11 cellular contexts compared by ENCODE assay signal in genomic region chr6:42970859-42971612, GRCh38. TPM values are rescaled to one million over a fixed set of nuclear protein-coding genes. Genes with fewer than 3 reads are reported as not detected.
A peak's percentile ranks its signal among the peaks of the same experiment; 100 is the strongest.
DNase-seq lines count a peak whose midpoint lies in the region; ATAC-seq and TF ChIP-seq lines count a peak whose summit lies in the region.
"Had no signal": no experiment of that assay in that cellular context is flagged by ENCODE, and none has a peak within 500 bp of the region (broad histone marks: within the 10 kb centered on the region; RNA-seq: fewer than 3 reads in every experiment).

No MANE protein-coding gene starts in this region.

- peak; percentile 48 for DNase-seq in MCF 10A (ENCODE audit: unreplicated experiment)
- DNase-seq in breast epithelium (ENCODE audit: low spot score in 2 of 2) = no peak
- no peak for DNase-seq in Panc1 (ENCODE audit: low read depth, low spot score)
- DNase-seq in stimulated activated naive B cell treated with anti-CD40 and anti-IgM and Interleukin-4, amounts not matched to agents 10 μg/mL and 1 μg/mL and 100 μg/mL, for 72 hours = no peak
- no peak for DNase-seq in SHP77 (lab: John Stamatoyannopoulos, UW)
- no peak for DNase-seq in activated gamma-delta T cell (lab: John Stamatoyannopoulos, UW)
- no peak for DNase-seq in natural killer cell treated with Interleukin-12 subunit alpha and Interleukin-12 subunit beta and Interleukin-15 and Interleukin-18, amount 100 ng/mL, for 72 hours (ENCODE audit: low spot score)
- DNase-seq: activated CD4-positive, alpha-beta T cell treated with anti-CD3 and anti-CD28 coated beads, Interleukin-2, amount 50 U/mL, for 1 hour; NCI-H1105 had no signal

- H3K27me3 Mint-ChIP-seq in MCF 10A (ENCODE audit: insufficient read depth, unreplicated experiment) = no peaks in the 10 kb centered on the region
- H3K27me3 Mint-ChIP-seq in stimulated activated naive B cell treated with anti-CD40 and anti-IgM and Interleukin-4, amounts not matched to agents 10 μg/mL and 1 μg/mL and 100 μg/mL, for 72 hours = no peaks in the 10 kb centered on the region
- H3K27me3 Mint-ChIP-seq in natural killer cell treated with Interleukin-12 subunit alpha and Interleukin-12 subunit beta and Interleukin-15 and Interleukin-18, amount 100 ng/mL, for 72 hours = no peaks in the 10 kb centered on the region

- H3K9me3 Mint-ChIP-seq in MCF 10A (ENCODE audit: unreplicated experiment) = no peaks in the 10 kb centered on the region
- H3K9me3 Mint-ChIP-seq in stimulated activated naive B cell treated with anti-CD40 and anti-IgM and Interleukin-4, amounts not matched to agents 10 μg/mL and 1 μg/mL and 100 μg/mL, for 72 hours = no peaks in the 10 kb centered on the region
- H3K9me3 Mint-ChIP-seq in natural killer cell treated with Interleukin-12 subunit alpha and Interleukin-12 subunit beta and Interleukin-15 and Interleukin-18, amount 100 ng/mL, for 72 hours = no peaks in the 10 kb centered on the region

- CTCF ChIA-PET in MCF 10A (lab: Yijun Ruan, JAX) = interaction anchor here (0.7 kb wide), 1 partner anchor 535 kb away, joined by 3 read pairs; no protein-coding TSS in a partner anchor
- CTCF ChIA-PET in Panc1 (lab: Charles Lee) = interaction anchor here (0.8 kb wide), 1 partner anchor 52 kb away, joined by 5 read pairs; no protein-coding TSS in a partner anchor

- no TSS peak for BruUV-seq in MCF 10A (replicated peaks; lab: Mats Ljungman, UMichigan)
- no TSS peak for BruUV-seq in Panc1 (replicated peaks; lab: Mats Ljungman, UMichigan)

- H3K4me1 Mint-ChIP-seq in MCF 10A (ENCODE audit: insufficient read depth, unreplicated experiment) = peaks cover 7% of the 10 kb centered on the region
- H3K4me1 Mint-ChIP-seq in stimulated activated naive B cell treated with anti-CD40 and anti-IgM and Interleukin-4, amounts not matched to agents 10 μg/mL and 1 μg/mL and 100 μg/mL, for 72 hours = peaks cover 19 to 33% of the 10 kb centered on the region in 2 donors
- H3K4me1 Mint-ChIP-seq in natural killer cell treated with Interleukin-12 subunit alpha and Interleukin-12 subunit beta and Interleukin-15 and Interleukin-18, amount 100 ng/mL, for 72 hours (ENCODE audit: low read depth in 2 of 2) = peaks cover 3 to 7% of the 10 kb centered on the region in 2 donors

- no peak overlapping the region for H3K27ac ChIP-seq in breast epithelium
- H3K27ac ChIP-seq in Panc1 (ENCODE audit: low read length) = 0 out of 2 replicates have a peak overlapping the region, but pooled peaks have one; percentile 7
- peak overlapping the region; percentile 74 for H3K27ac ChIP-seq in cingulate gyrus (ENCODE audit: low read depth, low read length)

- intact Hi-C loops in MCF 10A (cut with micrococcal nuclease) (no loop called here), breast epithelium (cut with DNase I; ENCODE audit: low total_unique reads) (no loop called here), Panc1 (cut with micrococcal nuclease; ENCODE audit: unreplicated experiment) (no loop called here)

- peaks cover 27% of the 10 kb centered on the region for H3K36me3 Mint-ChIP-seq in MCF 10A (ENCODE audit: insufficient read depth, unreplicated experiment)
- peaks cover 41 to 64% of the 10 kb centered on the region in 2 donors for H3K36me3 Mint-ChIP-seq in stimulated activated naive B cell treated with anti-CD40 and anti-IgM and Interleukin-4, amounts not matched to agents 10 μg/mL and 1 μg/mL and 100 μg/mL, for 72 hours
- H3K36me3 Mint-ChIP-seq in natural killer cell treated with Interleukin-12 subunit alpha and Interleukin-12 subunit beta and Interleukin-15 and Interleukin-18, amount 100 ng/mL, for 72 hours = no peaks in the 10 kb centered on the region

- no peaks in the 10 kb centered on the region for H3K4me1 ChIP-seq in breast epithelium
- H3K4me1 ChIP-seq in Panc1 (ENCODE audit: control insufficient read depth, insufficient read depth, low read length) = peaks cover 6% of the 10 kb centered on the region

- no peak overlapping the region for H3K4me3 Mint-ChIP-seq in MCF 10A (ENCODE audit: unreplicated experiment)
- H3K4me3 Mint-ChIP-seq in stimulated activated naive B cell treated with anti-CD40 and anti-IgM and Interleukin-4, amounts not matched to agents 10 μg/mL and 1 μg/mL and 100 μg/mL, for 72 hours = peak overlapping the region in 1 of 2 donors; percentile 43
- H3K4me3 Mint-ChIP-seq in natural killer cell treated with Interleukin-12 subunit alpha and Interleukin-12 subunit beta and Interleukin-15 and Interleukin-18, amount 100 ng/mL, for 72 hours = no peak overlapping the region

- H3K27me3 ChIP-seq in breast epithelium = no peaks in the 10 kb centered on the region
- no peaks in the 10 kb centered on the region for H3K27me3 ChIP-seq in Panc1 (ENCODE audit: control insufficient read depth, insufficient read depth, low read length)

- H3K4me3 ChIP-seq in breast epithelium (no peak overlapping the region), Panc1 (ENCODE audit: low read depth in 2 of 2, low read length in 2 of 2) (no peak overlapping the region)

- in situ Hi-C loops in Panc1 (cut with HindIII; ENCODE audit: low pct_unique_long_range_greater_than_20kb, low sequenced_read_pairs) = no loop called here

- H3K36me3 ChIP-seq in breast epithelium (no peaks in the 10 kb centered on the region), Panc1 (ENCODE audit: control insufficient read depth, insufficient read depth, low read length) (no peaks in the 10 kb centered on the region)

- H3K27ac Mint-ChIP-seq in MCF 10A (ENCODE audit: low read depth, unreplicated experiment) = peak overlapping the region; percentile 9
- H3K27ac Mint-ChIP-seq in stimulated activated naive B cell treated with anti-CD40 and anti-IgM and Interleukin-4, amounts not matched to agents 10 μg/mL and 1 μg/mL and 100 μg/mL, for 72 hours = peak overlapping the region; percentile 80
- no peak overlapping the region for H3K27ac Mint-ChIP-seq in natural killer cell treated with Interleukin-12 subunit alpha and Interleukin-12 subunit beta and Interleukin-15 and Interleukin-18, amount 100 ng/mL, for 72 hours

- H3K9me3 ChIP-seq in breast epithelium = no peaks in the 10 kb centered on the region
- no peaks in the 10 kb centered on the region for H3K9me3 ChIP-seq in Panc1 (ENCODE audit: control insufficient read depth, insufficient read depth, low read depth, low read length)

- POLR2A ChIA-PET in MCF 10A (lab: Yijun Ruan, JAX) = interaction anchor here (0.6 to 1.9 kb wide), 5 partner anchors 8 to 204 kb away, joined by 3 to 10 read pairs (median 4); partner anchors contain the start of genes PEX6 and PPP2R5D
- POLR2A ChIA-PET in Panc1 (lab: Charles Lee) = interaction anchor here (0.8 kb wide), 1 partner anchor 9 kb away, joined by 4 read pairs; no protein-coding TSS in a partner anchor

- TF ChIP-seq CTCF in MCF 10A (IDR thresholded peaks at IDR 0.05; ENCODE audit: unreplicated experiment) = no peak
- no peak for TF ChIP-seq CTCF in breast epithelium (IDR thresholded peaks at IDR 0.05)
- no peak for TF ChIP-seq CTCF in Panc1 (IDR thresholded peaks at IDR 0.05)

- TF ChIP-seq POLR2A in breast epithelium (IDR thresholded peaks at IDR 0.05) = no peak

- peak; percentile 45 for ATAC-seq in Panc1
- peak; percentile 53 to 57 for ATAC-seq in stimulated activated naive B cell treated with anti-CD40 and anti-IgM and Interleukin-4, amounts not matched to agents 10 μg/mL and 1 μg/mL and 100 μg/mL, for 72 hours (replicated peaks)
- no peak for ATAC-seq in natural killer cell treated with Interleukin-12 subunit alpha and Interleukin-12 subunit beta and Interleukin-15 and Interleukin-18, amount 100 ng/mL, for 72 hours

RNA-seq across cellular contexts. Expression of gene PEX6, which starts 7.9 kb away (rescaled TPM):
- total RNA-seq in MCF 10A (2022) = 25.8 and 34.0 TPM in 2 replicates
- total RNA-seq in breast epithelium = 10 to 100 TPM; 13.0 to 22.3 (median 18.9) TPM
- 21.7 TPM for total RNA-seq in Panc1 (2021; ENCODE audit: unreplicated experiment)
- polyA plus RNA-seq in Panc1 (2012; ENCODE audit: insufficient read length) = 20.8 TPM
- total RNA-seq in natural killer cell treated with Interleukin-12 subunit alpha and Interleukin-12 subunit beta and Interleukin-15 and Interleukin-18, amount 100 ng/mL, for 72 hours = 10 to 100 TPM; 14.1 to 18.7 TPM

RNA-seq across cellular contexts. Expression of gene GNMT, which starts 10.5 kb away (rescaled TPM):
- total RNA-seq in MCF 10A (2022) (0.30 TPM in 1 of 2 replicates, not detected in the other), breast epithelium (1 to 10 TPM in 2 of 3 donors, under 1 TPM in 1; 0.32 to 5.9 (median 1.8) TPM), Panc1 (2021; ENCODE audit: unreplicated experiment) (0.72 TPM)
- 0.41 TPM for polyA plus RNA-seq in Panc1 (2012; ENCODE audit: insufficient read length)
- total RNA-seq in natural killer cell treated with Interleukin-12 subunit alpha and Interleukin-12 subunit beta and Interleukin-15 and Interleukin-18, amount 100 ng/mL, for 72 hours = 1 to 10 TPM in 1 of 2 donors, under 1 TPM in 1; 0.26 to 1.1 TPM
- total RNA-seq: frontal cortex had no signal

RNA-seq across cellular contexts. Expression of gene PPP2R5D, which starts 13.3 kb away (rescaled TPM):
- total RNA-seq in MCF 10A (2022) (16.5 and 17.9 TPM in 2 replicates), breast epithelium (10 to 100 TPM; 25.2 to 35.6 (median 34.7) TPM), Panc1 (2021; ENCODE audit: unreplicated experiment) (63.6 TPM)
- 65.0 TPM for polyA plus RNA-seq in Panc1 (2012; ENCODE audit: insufficient read length)
- total RNA-seq in natural killer cell treated with Interleukin-12 subunit alpha and Interleukin-12 subunit beta and Interleukin-15 and Interleukin-18, amount 100 ng/mL, for 72 hours = 10 to 100 TPM; 38.9 to 47.8 TPM

RNA-seq across cellular contexts. Expression of gene CNPY3, which starts 41.8 kb away (rescaled TPM):
- total RNA-seq in MCF 10A (2022) (21.9 and 22.5 TPM in 2 replicates), breast epithelium (10 to 100 TPM; 27.5 to 37.9 (median 33.1) TPM), Panc1 (2021; ENCODE audit: unreplicated experiment) (72.8 TPM)
- 110 TPM for polyA plus RNA-seq in Panc1 (2012; ENCODE audit: insufficient read length)
- total RNA-seq in natural killer cell treated with Interleukin-12 subunit alpha and Interleukin-12 subunit beta and Interleukin-15 and Interleukin-18, amount 100 ng/mL, for 72 hours = 10 to 100 TPM; 35.4 to 38.2 TPM

RNA-seq across cellular contexts. Expression of gene MEA1, which starts 42.7 kb away (rescaled TPM):
- total RNA-seq in MCF 10A (2022) (71.8 and 79.9 TPM in 2 replicates), breast epithelium (10 to 100 TPM; 65.0 to 78.0 (median 76.3) TPM), Panc1 (2021; ENCODE audit: unreplicated experiment) (111 TPM)
- polyA plus RNA-seq in Panc1 (2012; ENCODE audit: insufficient read length) = 125 TPM
- total RNA-seq in natural killer cell treated with Interleukin-12 subunit alpha and Interleukin-12 subunit beta and Interleukin-15 and Interleukin-18, amount 100 ng/mL, for 72 hours = 10 to 100 TPM; 55.7 to 77.8 TPM

Comparison
In these comparisons a context has a peak if more than half of its experiments do, and no peak if none do; other contexts are left out.
1. H3K27ac Mint-ChIP-seq: peak in MCF 10A (single experiment) and stimulated activated naive B cell treated with anti-CD40 and anti-IgM and Interleukin-4, amounts not matched to agents 10 μg/mL and 1 μg/mL and 100 μg/mL, for 72 hours (single experiment); none in natural killer cell treated with Interleukin-12 subunit alpha and Interleukin-12 subunit beta and Interleukin-15 and Interleukin-18, amount 100 ng/mL, for 72 hours (0 of 2).
2. H3K27ac ChIP-seq: peak in Panc1 (single experiment) and cingulate gyrus (single experiment); none in breast epithelium (0 of 2).
3. ATAC-seq: peak in Panc1 (single experiment) and stimulated activated naive B cell treated with anti-CD40 and anti-IgM and Interleukin-4, amounts not matched to agents 10 μg/mL and 1 μg/mL and 100 μg/mL, for 72 hours (2 of 2); none in natural killer cell treated with Interleukin-12 subunit alpha and Interleukin-12 subunit beta and Interleukin-15 and Interleukin-18, amount 100 ng/mL, for 72 hours (0 of 2).